8 cellular contexts compared by ENCODE assay signal in the genomic region with DNA sequence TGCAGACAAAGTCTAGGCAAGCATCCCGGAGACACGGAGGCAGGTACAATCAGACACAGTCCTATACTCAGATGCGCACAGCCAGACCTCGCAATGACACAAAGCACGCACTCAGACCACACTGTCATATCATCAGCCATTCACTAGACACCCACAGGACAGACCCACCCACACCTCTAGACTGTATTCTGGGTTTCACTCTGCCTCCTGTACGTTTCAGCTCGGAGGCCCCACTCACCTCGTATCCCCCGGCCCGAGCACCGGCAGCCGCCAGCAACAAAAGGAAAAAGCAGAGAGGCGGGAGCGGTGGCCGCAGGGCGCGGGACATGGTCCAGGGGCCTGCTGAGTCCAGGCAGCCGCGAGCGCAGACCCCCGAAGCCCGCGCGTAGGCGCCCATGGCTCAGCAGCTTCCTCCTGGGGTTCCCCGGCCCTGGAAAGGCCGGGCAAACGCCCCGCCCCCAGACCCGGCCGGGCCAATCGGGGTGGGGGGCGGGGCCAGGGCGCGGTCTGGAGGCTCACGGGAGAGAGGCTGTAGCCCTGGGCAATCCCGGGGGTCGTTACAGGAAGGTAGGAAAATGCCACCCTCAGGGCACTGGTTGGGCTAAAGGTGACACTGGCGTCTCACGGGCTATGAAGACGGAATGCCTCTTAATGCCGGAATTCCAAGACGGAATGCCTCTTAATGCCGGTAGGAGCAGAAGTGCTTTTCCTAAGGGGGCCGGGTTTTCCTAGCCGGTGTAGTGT. TPM values are rescaled to one million over a fixed set of nuclear protein-coding genes. Genes with fewer than 3 reads are reported as not detected.
DNase-seq lines count a peak whose midpoint lies in the region; ATAC-seq and TF ChIP-seq lines count a peak whose summit lies in the region.

A gene (minus strand): TSS at position 438 of the 744 bp plus-strand sequence. CDS start 41 bp downstream, at position 397.
A gene with protein sequence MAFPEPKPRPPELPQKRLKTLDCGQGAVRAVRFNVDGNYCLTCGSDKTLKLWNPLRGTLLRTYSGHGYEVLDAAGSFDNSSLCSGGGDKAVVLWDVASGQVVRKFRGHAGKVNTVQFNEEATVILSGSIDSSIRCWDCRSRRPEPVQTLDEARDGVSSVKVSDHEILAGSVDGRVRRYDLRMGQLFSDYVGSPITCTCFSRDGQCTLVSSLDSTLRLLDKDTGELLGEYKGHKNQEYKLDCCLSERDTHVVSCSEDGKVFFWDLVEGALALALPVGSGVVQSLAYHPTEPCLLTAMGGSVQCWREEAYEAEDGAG (plus strand): TSS at position 503 of the 744 bp plus-strand sequence. CDS start 2,984 bp downstream, outside the sequence.

- peaks cover 4% of the 10 kb centered on the region for H3K36me3 ChIP-seq in kidney epithelial cell (ENCODE audit: control insufficient read depth, insufficient read depth, low read length)

- TF ChIP-seq CTCF in kidney epithelial cell (IDR thresholded peaks at IDR 0.05; ENCODE audit: insufficient read depth, low read length, poor library complexity, severe bottlenecking) = no peak

- H3K27ac Mint-ChIP-seq in central memory CD8-positive, alpha-beta T cell (ENCODE audit: low read depth) = peak within 1 kb of the TSS; percentile 95

- H3K27me3 Mint-ChIP-seq in central memory CD8-positive, alpha-beta T cell = no peaks in the 10 kb centered on the region

- DNase-seq in NCI-H446 (lab: John Stamatoyannopoulos, UW) (peak; percentile 34 to 83), kidney epithelial cell (ENCODE audit: low read depth) (no peak)
- peak; percentile 76 for DNase-seq in activated CD4-positive, CD25-positive, alpha-beta regulatory T cell treated with anti-CD3 and anti-CD28 coated beads, Interleukin-2, amount 50 U/mL, for 72 hours
- DNase-seq in central memory CD8-positive, alpha-beta T cell (ENCODE audit: low spot score in 2 of 2) = peak; percentile 49 to 60
- DNase-seq in stimulated activated CD4-positive, alpha-beta T cell treated with anti-CD3 and anti-CD28 coated beads, Interleukin-15, amount 100 ng/mL, for 48 hours (ENCODE audit: low read depth in 2 of 2) = peak; percentile 59 to 77

- TF ChIP-seq POLR2A in GM10847 (IDR thresholded peaks at IDR 0.05; ENCODE audit: extremely low read depth, insufficient read length) = peak; percentile 40

- peaks cover 42% of the 10 kb centered on the region for H3K4me1 Mint-ChIP-seq in central memory CD8-positive, alpha-beta T cell

- peak within 1 kb of the TSS; percentile 98 for H3K4me3 Mint-ChIP-seq in central memory CD8-positive, alpha-beta T cell

- H3K27me3 ChIP-seq in kidney epithelial cell (ENCODE audit: control insufficient read depth, insufficient read depth, low read length) = no peaks in the 10 kb centered on the region

- peak within 1 kb of the TSS; percentile 82 for H3K4me3 ChIP-seq in kidney epithelial cell (ENCODE audit: low read depth, low read length)

- H3K9me3 Mint-ChIP-seq in central memory CD8-positive, alpha-beta T cell = no peaks in the 10 kb centered on the region

- ATAC-seq in HG02938 (IDR thresholded peaks at IDR 0.05; ENCODE audit: unreplicated experiment) (peak; percentile 32), HG03571 (IDR thresholded peaks at IDR 0.05; ENCODE audit: unreplicated experiment) (no peak)
- peak; percentile 69 for ATAC-seq in central memory CD8-positive, alpha-beta T cell (replicated peaks; ENCODE audit: extremely low read depth, poor library complexity, severe bottlenecking)

- H3K36me3 Mint-ChIP-seq in central memory CD8-positive, alpha-beta T cell (ENCODE audit: insufficient read depth) = peaks cover 34% of the 10 kb centered on the region

RNA-seq across cellular contexts. Expression of the first gene that starts in this region (rescaled TPM):
- 92.8 and 141 TPM in 2 replicates for total RNA-seq in kidney epithelial cell

RNA-seq across cellular contexts. Expression of the second gene that starts in this region (rescaled TPM):
- total RNA-seq in kidney epithelial cell = 15.7 and 16.6 TPM in 2 replicates
